Comparison of ENCODE assay signal across 8 cellular contexts in the genomic region with DNA sequence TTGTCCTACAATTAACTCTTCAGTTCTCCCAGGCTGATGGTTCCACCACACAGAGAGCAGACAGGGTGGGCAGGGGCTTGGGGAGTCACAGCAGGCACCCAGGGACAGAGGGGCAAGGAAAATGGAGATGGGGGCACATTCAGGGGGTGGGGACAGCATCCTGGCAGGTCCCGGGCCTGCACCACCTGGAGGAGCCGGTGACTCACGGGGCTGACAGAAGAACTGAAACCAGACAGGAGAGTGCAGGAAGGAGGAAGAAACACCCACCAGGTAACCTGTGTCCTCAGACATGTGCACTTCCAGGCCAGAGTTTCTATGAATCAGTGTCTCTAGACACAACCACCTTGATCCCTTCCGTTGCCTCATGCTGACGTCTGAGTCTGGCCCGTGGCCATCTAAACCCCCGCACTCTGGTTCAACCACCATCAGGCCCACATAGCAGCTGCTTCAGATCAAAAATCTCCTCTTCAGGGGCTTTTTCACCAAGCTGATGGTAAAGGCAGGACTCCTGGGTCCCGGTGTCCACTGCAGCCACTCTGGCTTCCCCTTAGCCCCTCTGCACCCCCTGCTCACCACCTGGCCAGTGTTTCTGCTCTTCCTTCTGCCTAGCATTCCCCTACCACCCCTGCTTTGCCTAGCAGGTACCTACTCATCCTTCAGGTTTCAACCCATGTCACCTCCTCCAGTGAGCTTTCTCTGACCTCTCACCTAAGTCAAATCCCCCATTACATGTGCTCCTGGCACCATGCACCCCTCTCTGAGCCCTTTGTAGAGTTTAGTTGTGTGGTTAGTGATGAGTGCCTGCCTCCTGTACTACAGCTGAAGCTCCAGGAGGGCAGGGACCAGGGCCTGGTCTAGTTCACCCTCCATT. TPM values are rescaled to one million over a fixed set of nuclear protein-coding genes. Genes with fewer than 3 reads are reported as not detected.
DNase-seq lines count a peak whose midpoint lies in the region; ATAC-seq, FAIRE-seq and TF ChIP-seq lines count a peak whose summit lies in the region.

No MANE protein-coding gene starts in this region.

- H3K4me2 ChIP-seq in HCT116 (ENCODE audit: low read length), result peak overlapping the region; percentile 46
- H3K4me2 ChIP-seq in PC-9, result peak overlapping the region; percentile 53

- CTCF ChIA-PET in HCT116 (lab: Charles Lee), result interaction anchor here (0.9 to 6.3 kb wide), 5 partner anchors 9 to 105 kb away, joined by 4 to 83 read pairs (median 9); no protein-coding TSS in a partner anchor
- CTCF ChIA-PET in PC-9 (lab: Charles Lee), result interaction anchor here (1.4 kb wide), 1 partner anchor 23 kb away, joined by 3 read pairs; no protein-coding TSS in a partner anchor

- BruUV-seq in HCT116 (replicated peaks; lab: Mats Ljungman, UMichigan), result no TSS peak
- no TSS peak for BruUV-seq in PC-9 (replicated peaks; lab: Mats Ljungman, UMichigan)

- no peak for TF ChIP-seq CTCF in HCT116 (IDR thresholded peaks at IDR 0.05 in 2 of 3, conservative IDR thresholded peaks at IDR 0.05 in 1 of 3; ENCODE audit: borderline replicate concordance in 1 of 3, insufficient read depth in 1 of 3, low read depth in 2 of 3, low read length in 2 of 3)
- TF ChIP-seq CTCF in PC-9 (conservative IDR thresholded peaks at IDR 0.05), result no peak
- no peak for TF ChIP-seq CTCF in bronchial epithelial cell (IDR thresholded peaks at IDR 0.05; ENCODE audit: insufficient read depth, low read length, severe bottlenecking)

- H2AFZ ChIP-seq in HCT116 (ENCODE audit: low read depth, low read length, poor library complexity, severe bottlenecking) (no peak overlapping the region), PC-9 (no peak overlapping the region)

- peak; percentile 98 for FAIRE-seq in GM12891 (lab: Jason Lieb, UNC)
- FAIRE-seq in bronchial epithelial cell (lab: Jason Lieb, UNC), result peak; percentile 91

- RAD21 ChIA-PET in HCT116 (lab: Charles Lee; ENCODE audit: low non-redundant PET in 1 of 2, low total read pairs in 2 of 2, uncharacterized antibody in 2 of 2, unreplicated experiment in 2 of 2), result interaction anchor here in 1 of 2 experiments (1.7 kb wide), 1 partner anchor 55 kb away, joined by 15 read pairs; no protein-coding TSS in a partner anchor

- no peak for TF ChIP-seq RAD21 in HCT116 (IDR thresholded peaks at IDR 0.05; ENCODE audit: low read depth)

- H4K20me1 ChIP-seq in HCT116 (ENCODE audit: insufficient read depth), result no peaks in the 10 kb centered on the region
- H4K20me1 ChIP-seq in PC-9 (ENCODE audit: insufficient read depth), result no peaks in the 10 kb centered on the region

- H3K27me3 ChIP-seq in HCT116 (ENCODE audit: insufficient read depth, low read length) (no peaks in the 10 kb centered on the region), PC-9 (ENCODE audit: insufficient read depth, low read depth) (no peaks in the 10 kb centered on the region), bronchial epithelial cell (ENCODE audit: control insufficient read depth, insufficient read depth, low read length) (no peaks in the 10 kb centered on the region)

- H3K4me3 ChIP-seq in HCT116 (replicated peaks in 1 of 2; ENCODE audit: low read depth in 1 of 2, low read length in 2 of 2) (no peak overlapping the region), PC-9 (no peak overlapping the region), bronchial epithelial cell (ENCODE audit: low read depth, low read length) (no peak overlapping the region)

- H3K36me3 ChIP-seq in HCT116 (ENCODE audit: control insufficient read depth in 1 of 2, insufficient read depth in 2 of 2, low read length in 2 of 2) (no peaks in the 10 kb centered on the region), PC-9 (ENCODE audit: low read depth) (no peaks in the 10 kb centered on the region), bronchial epithelial cell (ENCODE audit: control insufficient read depth, insufficient read depth, low read length) (no peaks in the 10 kb centered on the region)

- H3K9me3 ChIP-seq in HCT116 (ENCODE audit: control insufficient read depth in 1 of 2, insufficient read depth in 1 of 2, low read depth in 1 of 2, low read length in 2 of 2) (no peaks in the 10 kb centered on the region), PC-9 (ENCODE audit: insufficient read depth, low read depth) (no peaks in the 10 kb centered on the region)

- H3K27ac ChIP-seq in HCT116 (ENCODE audit: low read depth, low read length), result 0 out of 2 replicates have a peak overlapping the region, but pooled peaks have one; percentile 14
- H3K27ac ChIP-seq in PC-9, result peak overlapping the region; percentile 88

- intact Hi-C loops in HCT116 (cut with micrococcal nuclease) (loop anchor here (2.0 kb wide), 1 partner anchor 107 kb away; no protein-coding TSS in a partner anchor), PC-9 (cut with micrococcal nuclease; ENCODE audit: unreplicated experiment) (loop anchor here (2.0 kb wide), 2 partner anchors 13 to 163 kb away; no protein-coding TSS in a partner anchor)

- no peaks in the 10 kb centered on the region for H3K9me2 ChIP-seq in HCT116 (ENCODE audit: insufficient read depth)
- H3K9me2 ChIP-seq in PC-9 (ENCODE audit: insufficient read depth), result no peaks in the 10 kb centered on the region

- ATAC-seq in HCT116, result peak; percentile 27

- DNase-seq in GM12891 (ENCODE audit: insufficient read length, low spot score) (peak; percentile 74), HCT116 (ENCODE audit: low read depth, low spot score) (peak; percentile 57), PC-9 (peak; percentile 67 to 81), bronchial epithelial cell (ENCODE audit: low read depth) (peak; percentile 99), AG08396 (ENCODE audit: low spot score) (no peak), SKM-1 (lab: John Stamatoyannopoulos, UW; ENCODE audit: unreplicated experiment) (no peak), epidermal melanocyte (ENCODE audit: insufficient read length, low spot score) (no peak)
- DNase-seq in stimulated activated CD8-positive, alpha-beta memory T cell treated with anti-CD3 and anti-CD28 coated beads, Interleukin-15, amount 100 ng/mL, for 4 hours (ENCODE audit: low read depth in 2 of 2), result peak; percentile 68 to 78

- no peaks in the 10 kb centered on the region for H3K79me2 ChIP-seq in HCT116 (ENCODE audit: insufficient read depth, low read length)
- no peaks in the 10 kb centered on the region for H3K79me2 ChIP-seq in PC-9 (ENCODE audit: low read depth)

- POLR2A ChIA-PET in HCT116 (lab: Charles Lee), result interaction anchor here (1.2 to 2.8 kb wide), 5 partner anchors 12 to 77 kb away, joined by 3 to 24 read pairs (median 4); partner anchors contain the start of gene UBL7
- POLR2A ChIA-PET in PC-9 (lab: Charles Lee; ENCODE audit: unreplicated experiment), result interaction anchor here (2.0 kb wide), 1 partner anchor 36 kb away, joined by 22 read pairs; no protein-coding TSS in a partner anchor

- peak overlapping the region; percentile 28 for H3K9ac ChIP-seq in HCT116 (ENCODE audit: low read length)

- H3F3A ChIP-seq in PC-9 (ENCODE audit: insufficient read depth, low read depth), result peaks cover 15% of the 10 kb centered on the region; the same call in 1 of the 2 replicates

- H3K4me1 ChIP-seq in HCT116 (ENCODE audit: control insufficient read depth in 1 of 2, insufficient read depth in 2 of 2, low read length in 2 of 2) (peaks cover 22 to 86% of the 10 kb centered on the region in 2 experiments), PC-9 (replicated peaks; ENCODE audit: insufficient read depth) (peaks cover 63% of the 10 kb centered on the region)

- TF ChIP-seq POLR2A in GM12891 (IDR thresholded peaks at IDR 0.05; ENCODE audit: low read depth, low read length) (no peak), HCT116 (IDR thresholded peaks at IDR 0.05; ENCODE audit: borderline replicate concordance, extremely low read depth, insufficient read depth, insufficient read length) (no peak)

TF ChIP-seq in GM12891, 5 proteins besides CTCF, POLR2A, EP300 and RAD21:
- peak; percentile 93 for TF ChIP-seq SPI1 (IDR thresholded peaks at IDR 0.05; ENCODE audit: low read depth, low read length)
- 0 out of 2 replicates have a peak, but pooled peaks have one; percentile 45 for TF ChIP-seq TAF1 (IDR thresholded peaks at IDR 0.05; ENCODE audit: low read depth, low read length)
- TF ChIP-seq POU2F2 (IDR thresholded peaks at IDR 0.05; ENCODE audit: low read depth, low read length), result peak; percentile 91
- TF ChIP-seq PAX5 (IDR thresholded peaks at IDR 0.05; ENCODE audit: insufficient read depth, low read length, severe bottlenecking), result no peak
- peak; percentile 79 for TF ChIP-seq POLR2AphosphoS5 (IDR thresholded peaks at IDR 0.05; ENCODE audit: low read depth, low read length)

TF ChIP-seq in HCT116, 20 proteins besides CTCF, POLR2A, EP300 and RAD21 (continues in another document):
- TF ChIP-seq JUND (IDR thresholded peaks at IDR 0.05) (no peak), POLR2AphosphoS5 (IDR thresholded peaks at IDR 0.05; ENCODE audit: low read depth, low read length) (peak; percentile 56), EGR1 (IDR thresholded peaks at IDR 0.05; ENCODE audit: low read depth) (no peak), ZNF274 (IDR thresholded peaks at IDR 0.05; ENCODE audit: low read depth, low read length) (no peak), FOSL1 (IDR thresholded peaks at IDR 0.05; ENCODE audit: low read depth) (no peak), ZFX (IDR thresholded peaks at IDR 0.05) (0 out of 2 replicates have a peak, but pooled peaks have one; percentile 11), CBX3 (IDR thresholded peaks at IDR 0.05; ENCODE audit: low read depth) (no peak), EZH2phosphoT487 (IDR thresholded peaks at IDR 0.05; ENCODE audit: borderline replicate concordance) (no peak)
- TF ChIP-seq, protein P1, sequence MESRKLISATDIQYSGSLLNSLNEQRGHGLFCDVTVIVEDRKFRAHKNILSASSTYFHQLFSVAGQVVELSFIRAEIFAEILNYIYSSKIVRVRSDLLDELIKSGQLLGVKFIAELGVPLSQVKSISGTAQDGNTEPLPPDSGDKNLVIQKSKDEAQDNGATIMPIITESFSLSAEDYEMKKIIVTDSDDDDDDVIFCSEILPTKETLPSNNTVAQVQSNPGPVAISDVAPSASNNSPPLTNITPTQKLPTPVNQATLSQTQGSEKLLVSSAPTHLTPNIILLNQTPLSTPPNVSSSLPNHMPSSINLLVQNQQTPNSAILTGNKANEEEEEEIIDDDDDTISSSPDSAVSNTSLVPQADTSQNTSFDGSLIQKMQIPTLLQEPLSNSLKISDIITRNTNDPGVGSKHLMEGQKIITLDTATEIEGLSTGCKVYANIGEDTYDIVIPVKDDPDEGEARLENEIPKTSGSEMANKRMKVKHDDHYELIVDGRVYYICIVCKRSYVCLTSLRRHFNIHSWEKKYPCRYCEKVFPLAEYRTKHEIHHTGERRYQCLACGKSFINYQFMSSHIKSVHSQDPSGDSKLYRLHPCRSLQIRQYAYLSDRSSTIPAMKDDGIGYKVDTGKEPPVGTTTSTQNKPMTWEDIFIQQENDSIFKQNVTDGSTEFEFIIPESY (IDR thresholded peaks at IDR 0.05; ENCODE audit: extremely low read depth, insufficient replicate concordance, low read length), result no peak

RNA-seq across cellular contexts. Expression of gene CYP11A1, which starts 16.5 kb away (rescaled TPM):
- 0.54 TPM for polyA plus RNA-seq in GM12891 (2012; ENCODE audit: low read depth, missing spikeins)
- total RNA-seq in HCT116 (2021; ENCODE audit: unreplicated experiment) (0.57 TPM), PC-9 (2021) (7.1 and 9.6 TPM in 2 replicates), bronchial epithelial cell (not detected in 2 replicates)
- 0.25 and 0.27 TPM in 2 replicates for polyA plus RNA-seq in HCT116 (2012)

RNA-seq across cellular contexts. Expression of gene SEMA7A, which starts 49.8 kb away (rescaled TPM):
- polyA plus RNA-seq in GM12891 (2012; ENCODE audit: low read depth, missing spikeins), result 51.0 TPM
- total RNA-seq in HCT116 (2021; ENCODE audit: unreplicated experiment), result 13.8 TPM
- 11.9 and 16.8 TPM in 2 replicates for polyA plus RNA-seq in HCT116 (2012)
- 8.3 and 14.5 TPM in 2 replicates for total RNA-seq in PC-9 (2021)
- total RNA-seq in bronchial epithelial cell, result 4.0 and 5.3 TPM in 2 replicates

Comparison
In these comparisons a context has a peak if more than half of its experiments do, and no peak if none do; other contexts are left out.
1. DNase-seq: peak in GM12891 (single experiment), HCT116 (single experiment), PC-9 (2 of 2), bronchial epithelial cell (single experiment) and stimulated activated CD8-positive, alpha-beta memory T cell treated with anti-CD3 and anti-CD28 coated beads, Interleukin-15, amount 100 ng/mL, for 4 hours (2 of 2); none in AG08396 (single experiment), SKM-1 (single experiment) and epidermal melanocyte (single experiment).